In the genomic region with DNA sequence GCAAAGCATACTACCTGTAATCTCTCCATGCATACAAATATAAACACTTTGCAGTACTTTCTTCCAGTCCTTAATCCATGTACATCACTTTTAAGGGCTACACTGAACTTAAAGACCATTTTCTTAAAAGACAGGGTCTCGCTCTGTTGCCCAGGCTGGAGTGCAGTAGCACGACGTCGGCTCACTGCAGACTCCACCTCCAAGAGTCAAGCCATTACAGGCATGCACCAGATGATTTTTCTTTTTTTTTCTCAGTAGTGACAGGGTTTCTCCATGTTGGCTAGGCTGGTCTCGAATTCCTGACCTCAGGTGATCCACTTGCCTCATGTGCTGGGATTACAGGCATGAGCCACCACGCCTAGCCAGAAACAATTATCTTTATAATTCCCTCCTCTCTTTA, we compare ENCODE assay signal across 25 cellular contexts.
"Had no signal": no experiment of that assay in that cellular context is flagged by ENCODE, and none has a peak within 500 bp of the region (broad histone marks: within the 10 kb centered on the region; RNA-seq: fewer than 3 reads in every experiment).

No MANE protein-coding gene starts in this region.

- H3K27me3 Mint-ChIP-seq: activated naive CD4-positive, alpha-beta T cell treated with anti-CD3 and anti-CD28 coated beads, Interleukin-2, amount 10 ng/mL, durations not matched to agents 7 days and 5 days; activated naive CD8-positive, alpha-beta T cell treated with anti-CD3 and anti-CD28 coated beads, Interleukin-2, amount 10 ng/mL, durations not matched to agents 7 days and 5 days; effector memory CD8-positive, alpha-beta T cell had no signal

- DNase-seq: activated CD4-positive, alpha-beta T cell treated with anti-CD3 and anti-CD28 coated beads for 48 hours; activated CD4-positive, alpha-beta T cell treated with anti-CD3 and anti-CD28 coated beads, Interleukin-2, amount 50 U/mL, for 48 hours; activated CD8-positive, alpha-beta memory T cell treated with anti-CD3 and anti-CD28 coated beads for 24 hours; activated gamma-delta T cell; activated naive CD4-positive, alpha-beta T cell treated with anti-CD3 and anti-CD28 coated beads, Interleukin-2, amount 10 ng/mL, durations not matched to agents 7 days and 5 days; activated naive CD8-positive, alpha-beta T cell treated with anti-CD3 and anti-CD28 coated beads, Interleukin-2, amount 10 ng/mL, durations not matched to agents 7 days and 5 days; activated T-cell treated with anti-CD3 and anti-CD28 coated beads, Interleukin-2, amount 50 U/mL, for 1 hour; caudate nucleus; cortex of kidney; effector memory CD8-positive, alpha-beta T cell; lower lobe of right lung; mesendoderm; nephron progenitor cell; ovary; retina; sigmoid colon; small intestine; stimulated activated CD4-positive, alpha-beta T cell treated with anti-CD3 and anti-CD28 coated beads, Interleukin-1b, Interleukin-23, amount 100 ng/mL, for 48 hours; stimulated activated naive CD4-positive, alpha-beta T cell treated with Interleukin-2 at 50 U/mL for 16 hours; T-helper 1 cell; transverse colon had no signal

- H3K9me3 Mint-ChIP-seq: activated naive CD4-positive, alpha-beta T cell treated with anti-CD3 and anti-CD28 coated beads, Interleukin-2, amount 10 ng/mL, durations not matched to agents 7 days and 5 days; effector memory CD8-positive, alpha-beta T cell; nephron progenitor cell had no signal

- ATAC-seq: effector memory CD8-positive, alpha-beta T cell; esophagus mucosa; foreskin keratinocyte; left lung; lower lobe of right lung had no signal

- H3K27ac Mint-ChIP-seq: activated naive CD4-positive, alpha-beta T cell treated with anti-CD3 and anti-CD28 coated beads, Interleukin-2, amount 10 ng/mL, durations not matched to agents 7 days and 5 days; activated naive CD8-positive, alpha-beta T cell treated with anti-CD3 and anti-CD28 coated beads, Interleukin-2, amount 10 ng/mL, durations not matched to agents 7 days and 5 days; nephron progenitor cell; T-helper 2 cell treated with Interferon-gamma antibody and Interleukin-4, amounts not matched to agents 5 μg/mL and 100 μg/mL, for 36 hours had no signal

- H3K4me3 Mint-ChIP-seq: activated naive CD4-positive, alpha-beta T cell treated with anti-CD3 and anti-CD28 coated beads, Interleukin-2, amount 10 ng/mL, durations not matched to agents 7 days and 5 days; activated naive CD8-positive, alpha-beta T cell treated with anti-CD3 and anti-CD28 coated beads, Interleukin-2, amount 10 ng/mL, durations not matched to agents 7 days and 5 days; effector memory CD8-positive, alpha-beta T cell; nephron progenitor cell; T-helper 2 cell treated with Interferon-gamma antibody and Interleukin-4, amounts not matched to agents 5 μg/mL and 100 μg/mL, for 36 hours had no signal
